8 cellular contexts compared by ENCODE assay signal in the genomic region with DNA sequence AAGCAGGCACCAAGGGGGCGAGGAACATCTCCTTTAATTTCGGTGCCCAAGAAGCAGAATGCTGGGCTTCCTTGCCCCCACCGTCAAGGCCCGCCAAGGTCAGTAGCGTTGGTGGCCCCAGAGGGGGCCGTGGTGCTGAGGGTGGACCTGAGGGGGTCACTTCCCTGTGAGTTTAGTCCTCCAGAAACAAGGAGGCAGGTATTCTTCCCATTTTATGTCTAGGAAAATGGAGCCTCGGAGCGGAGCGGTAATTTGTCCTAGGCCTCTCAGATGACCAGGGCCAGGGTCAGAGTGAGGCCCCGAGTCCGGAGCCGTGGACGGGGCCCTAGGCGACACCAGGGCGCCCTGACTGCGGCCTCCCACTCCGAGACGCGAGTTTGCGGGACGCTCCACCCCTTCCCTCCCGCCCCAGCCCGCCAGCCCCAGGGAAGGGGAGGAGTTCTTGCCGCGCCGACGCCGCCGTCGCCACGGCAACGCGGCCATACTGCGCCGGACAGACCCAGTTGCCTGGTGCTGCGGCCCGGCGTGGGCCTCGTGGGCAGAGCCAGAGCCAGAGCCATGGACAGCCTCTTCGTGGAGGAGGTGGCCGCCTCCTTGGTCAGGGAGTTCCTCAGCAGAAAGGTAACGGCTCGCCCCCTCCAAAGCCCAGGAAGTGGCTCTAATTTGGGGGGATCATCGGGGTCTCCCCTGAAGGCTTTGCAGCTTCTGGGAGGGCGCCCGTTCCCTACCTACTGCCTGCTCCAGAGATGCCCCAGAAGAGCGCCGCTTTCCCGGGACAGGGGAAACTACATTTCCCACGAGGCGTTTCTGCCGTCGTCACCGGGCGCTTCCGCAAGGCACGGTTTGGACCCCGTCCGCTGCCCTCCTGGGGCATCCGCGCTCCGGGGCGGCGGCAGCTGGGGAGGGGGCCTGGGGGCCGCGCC. TPM values are rescaled to one million over a fixed set of nuclear protein-coding genes. Genes with fewer than 3 reads are reported as not detected.
A peak's percentile ranks its signal among the peaks of the same experiment; 100 is the strongest.
DNase-seq lines count a peak whose midpoint lies in the region; ATAC-seq and TF ChIP-seq lines count a peak whose summit lies in the region.

MINDY4 (plus strand) TSS at position 482 of the 923 bp plus-strand sequence; CDS start at position 559, 77 bp downstream.

- DNase-seq in Caco-2 (peak; percentile 73 to 77), IMR-90 (peak; percentile 80), SK-MEL-5 (ENCODE audit: low read depth, low spot score) (peak; percentile 86), neuronal stem cell (ENCODE audit: low spot score) (peak; percentile 79), substantia nigra (lab: John Stamatoyannopoulos, UW) (peak; percentile 12 to 80 (median 55))
- peak; percentile 85 for DNase-seq in activated naive CD4-positive, alpha-beta T cell treated with anti-CD3 and anti-CD28 coated beads, Interleukin-2, amount 10 ng/mL, durations not matched to agents 7 days and 5 days

- H4K91ac ChIP-seq in IMR-90 (ENCODE audit: insufficient read depth, low read depth, low read length), result peak within 1 kb of the TSS; percentile 51
- no peak within 1 kb of the TSS for H4K91ac ChIP-seq in neuronal stem cell (ENCODE audit: low read depth, low read length, poor library complexity)

- H3K27me3 Mint-ChIP-seq in Caco-2 (ENCODE audit: insufficient read depth, unreplicated experiment), result no peaks in the 10 kb centered on the region
- H3K27me3 Mint-ChIP-seq in activated naive CD4-positive, alpha-beta T cell treated with anti-CD3 and anti-CD28 coated beads, Interleukin-2, amount 10 ng/mL, durations not matched to agents 7 days and 5 days, result peaks cover 11% of the 10 kb centered on the region

- TF ChIP-seq EP300 in gastroesophageal sphincter (IDR thresholded peaks at IDR 0.05), result no peak

- dilution Hi-C loops in IMR-90 (cut with HindIII; ENCODE audit: low sequenced_read_pairs, unreplicated experiment), result no loop called here

- peak within 1 kb of the TSS; percentile 40 for H2BK20ac ChIP-seq in IMR-90 (ENCODE audit: low read depth, low read length)

- POLR2A ChIA-PET in Caco-2 (lab: Charles Lee), result no interaction called here
- POLR2A ChIA-PET in IMR-90 (lab: Charles Lee; ENCODE audit: unreplicated experiment), result no interaction called here

- peak within 1 kb of the TSS; percentile 23 for H2BK5ac ChIP-seq in IMR-90 (ENCODE audit: low read depth, low read length, poor library complexity, severe bottlenecking)
- peak within 1 kb of the TSS; percentile 66 for H2BK5ac ChIP-seq in neuronal stem cell (ENCODE audit: low read length)

- H3K4me2 ChIP-seq in IMR-90 (ENCODE audit: low read depth, low read length), result peak within 1 kb of the TSS; percentile 98
- H3K4me2 ChIP-seq in neuronal stem cell (ENCODE audit: insufficient read depth, low read length, poor library complexity, severe bottlenecking), result peak within 1 kb of the TSS; percentile 80

- H3K18ac ChIP-seq in IMR-90 (ENCODE audit: low read depth, low read length), result peak within 1 kb of the TSS; percentile 32; the same call in 1 of the 2 replicates
- peak within 1 kb of the TSS; percentile 95 for H3K18ac ChIP-seq in neuronal stem cell (ENCODE audit: low read length)

- peak within 1 kb of the TSS; percentile 57 for H2AK5ac ChIP-seq in IMR-90 (ENCODE audit: low read depth, low read length)
- H2AK5ac ChIP-seq in neuronal stem cell (ENCODE audit: low read depth, low read length), result peak within 1 kb of the TSS; percentile 29

- H2AFZ ChIP-seq in IMR-90 (replicated peaks; ENCODE audit: low read length, poor library complexity) (peak within 1 kb of the TSS; percentile 99), neuronal stem cell (ENCODE audit: low read length) (peak within 1 kb of the TSS; percentile 99)

- H3K14ac ChIP-seq in IMR-90 (replicated peaks; ENCODE audit: low read depth, low read length) (peak within 1 kb of the TSS; percentile 76), neuronal stem cell (ENCODE audit: low read length) (no peak within 1 kb of the TSS)

- peak within 1 kb of the TSS; percentile 49 for H3K27ac Mint-ChIP-seq in Caco-2 (ENCODE audit: unreplicated experiment)
- peak within 1 kb of the TSS; percentile 77 for H3K27ac Mint-ChIP-seq in activated naive CD4-positive, alpha-beta T cell treated with anti-CD3 and anti-CD28 coated beads, Interleukin-2, amount 10 ng/mL, durations not matched to agents 7 days and 5 days

- H3K4me1 ChIP-seq in Caco-2 (peaks cover 6% of the 10 kb centered on the region), IMR-90 (ENCODE audit: control insufficient read depth, insufficient read depth, low read length) (0 out of 2 replicates have a peak, but pooled peaks cover 2% of the 10 kb centered on the region), gastroesophageal sphincter (peaks cover 0 to 69% (median 4%) of the 10 kb centered on the region in 3 donors), neuronal stem cell (ENCODE audit: control insufficient read depth in 2 of 2, insufficient read depth in 1 of 2, low read depth in 1 of 2, low read length in 2 of 2) (peaks cover 0 to 7% of the 10 kb centered on the region in 2 donors)

- ATAC-seq in GM21526 (IDR thresholded peaks at IDR 0.05; ENCODE audit: low FRiP score, unreplicated experiment) (peak; percentile 92), IMR-90 (ENCODE audit: low read depth) (peak; percentile 98), gastroesophageal sphincter (peak; percentile 96)

- TF ChIP-seq RAD21 in IMR-90 (IDR thresholded peaks at IDR 0.05; ENCODE audit: low read length), result no peak

- no peaks in the 10 kb centered on the region for H3K9me3 Mint-ChIP-seq in Caco-2 (ENCODE audit: unreplicated experiment)
- H3K9me3 Mint-ChIP-seq in activated naive CD4-positive, alpha-beta T cell treated with anti-CD3 and anti-CD28 coated beads, Interleukin-2, amount 10 ng/mL, durations not matched to agents 7 days and 5 days, result no peaks in the 10 kb centered on the region

- peak within 1 kb of the TSS; percentile 78 for H3K4me3 Mint-ChIP-seq in Caco-2 (ENCODE audit: unreplicated experiment)
- H3K4me3 Mint-ChIP-seq in activated naive CD4-positive, alpha-beta T cell treated with anti-CD3 and anti-CD28 coated beads, Interleukin-2, amount 10 ng/mL, durations not matched to agents 7 days and 5 days, result peak within 1 kb of the TSS; percentile 80

- H2BK120ac ChIP-seq in IMR-90 (ENCODE audit: low read depth, low read length) (peak within 1 kb of the TSS; percentile 80), neuronal stem cell (ENCODE audit: low read depth, low read length) (peak within 1 kb of the TSS; percentile 16)

- in situ Hi-C loops in IMR-90 (cut with MboI; ENCODE audit: low sequenced_read_pairs) (no loop called here), SK-MEL-5 (cut with HindIII; ENCODE audit: low pct_unique_long_range_greater_than_20kb, low sequenced_read_pairs) (no loop called here)

- H3K4me1 Mint-ChIP-seq in Caco-2 (ENCODE audit: low read depth, unreplicated experiment), result peaks cover 6% of the 10 kb centered on the region
- H3K4me1 Mint-ChIP-seq in activated naive CD4-positive, alpha-beta T cell treated with anti-CD3 and anti-CD28 coated beads, Interleukin-2, amount 10 ng/mL, durations not matched to agents 7 days and 5 days, result peaks cover 11% of the 10 kb centered on the region

- peak within 1 kb of the TSS; percentile 72 for H3K4ac ChIP-seq in IMR-90 (ENCODE audit: low read depth, low read length)
- H3K4ac ChIP-seq in neuronal stem cell (ENCODE audit: low read length), result no peak within 1 kb of the TSS

- H3K9me3 ChIP-seq in Caco-2, result no peaks in the 10 kb centered on the region
- H3K9me3 ChIP-seq in IMR-90 (ENCODE audit: control insufficient read depth, insufficient read depth, low read length), result no peaks in the 10 kb centered on the region
- no peaks in the 10 kb centered on the region for H3K9me3 ChIP-seq in gastroesophageal sphincter
- H3K9me3 ChIP-seq in neuronal stem cell (replicated peaks in 1 of 2; ENCODE audit: control insufficient read depth in 2 of 2, insufficient read depth in 1 of 2, low read depth in 1 of 2, low read length in 2 of 2), result no peaks in the 10 kb centered on the region

- H3K9ac ChIP-seq in IMR-90 (ENCODE audit: low read depth, low read length) (peak within 1 kb of the TSS; percentile 75), neuronal stem cell (ENCODE audit: low read depth, low read length, poor library complexity) (peak within 1 kb of the TSS; percentile 87)

- peaks cover 5 to 25% of the 10 kb centered on the region in 2 experiments for H3K79me1 ChIP-seq in IMR-90 (ENCODE audit: low read depth in 1 of 2, low read length in 2 of 2)
- no peaks in the 10 kb centered on the region for H3K79me1 ChIP-seq in neuronal stem cell (ENCODE audit: low read depth, low read length)

- no peaks in the 10 kb centered on the region for H3K36me3 ChIP-seq in Caco-2 (ENCODE audit: control insufficient read depth, insufficient read depth, low read length)
- H3K36me3 ChIP-seq in IMR-90 (ENCODE audit: control insufficient read depth, insufficient read depth, low read length), result no peaks in the 10 kb centered on the region
- H3K36me3 ChIP-seq in gastroesophageal sphincter, result no peaks in the 10 kb centered on the region
- H3K36me3 ChIP-seq in neuronal stem cell (replicated peaks in 1 of 2; ENCODE audit: control insufficient read depth in 2 of 2, insufficient read depth in 2 of 2, low read length in 2 of 2), result no peaks in the 10 kb centered on the region

- peak within 1 kb of the TSS; percentile 79 for H2AK9ac ChIP-seq in IMR-90 (replicated peaks; ENCODE audit: low read depth, low read length, poor library complexity)

- 5% methylated on average over 16 of the region's 66 CpGs; no CpG with 5 or more reads in 1 of the 2 experiments for WGBS in IMR-90 (ENCODE audit: extremely low coverage in 2 of 2, insufficient read length in 1 of 2), 2 experiments
- WGBS in gastroesophageal sphincter (ENCODE audit: low coverage in 1 of 2), 2 donors, result 30 to 37% methylated on average over 4 to 7 of the region's 66 CpGs
- WGBS in neuronal stem cell (ENCODE audit: extremely low coverage in 2 of 2, insufficient read length in 2 of 2, insufficient replicate concordance in 1 of 2), 2 donors, result no CpG with 5 or more reads among the region's 66 CpGs

- BruUV-seq in Caco-2 (replicated peaks; lab: Mats Ljungman, UMichigan), result no TSS peak
- BruUV-seq in IMR-90 (replicated peaks; lab: Mats Ljungman, UMichigan), result no TSS peak

- H3K27me3 ChIP-seq in Caco-2 (replicated peaks; ENCODE audit: control insufficient read depth, insufficient read depth, low read length) (no peaks in the 10 kb centered on the region), IMR-90 (ENCODE audit: control insufficient read depth, insufficient read depth, low read length) (no peaks in the 10 kb centered on the region), gastroesophageal sphincter (no peaks in the 10 kb centered on the region), neuronal stem cell (ENCODE audit: control insufficient read depth in 3 of 3, insufficient read depth in 3 of 3, low read depth in 1 of 3, low read length in 3 of 3) (peaks cover 0 to 7% (median 0%) of the 10 kb centered on the region in 3 experiments)

- H3K4me3 ChIP-seq in Caco-2 (ENCODE audit: low read depth, low read length), result peak within 1 kb of the TSS; percentile 67
- peak within 1 kb of the TSS; percentile 65 for H3K4me3 ChIP-seq in IMR-90 (ENCODE audit: insufficient read depth, low read depth, low read length)
- peak within 1 kb of the TSS; percentile 66 for H3K4me3 ChIP-seq in gastroesophageal sphincter
- H3K4me3 ChIP-seq in neuronal stem cell (ENCODE audit: low read length in 2 of 2), result peak within 1 kb of the TSS; percentile 60 to 88

- H2BK15ac ChIP-seq in IMR-90 (ENCODE audit: low read depth, low read length) (peak within 1 kb of the TSS; percentile 1; the same call in 1 of the 3 replicates), neuronal stem cell (ENCODE audit: low read length) (peak within 1 kb of the TSS; percentile 95)

- CTCF ChIA-PET in Caco-2 (lab: Charles Lee) (interaction anchor here (0.6 kb wide), 1 partner anchor 1738 kb away, joined by 3 read pairs; no protein-coding TSS in a partner anchor), IMR-90 (lab: Yijun Ruan, JAX) (no interaction called here)
- CTCF ChIA-PET in activated naive CD4-positive, alpha-beta T cell treated with anti-CD3 and anti-CD28 coated beads, Interleukin-2, amount 10 ng/mL, durations not matched to agents 7 days and 5 days (lab: Charles Lee), result interaction anchor here (0.7 kb wide), 1 partner anchor 31 kb away, joined by 3 read pairs; no protein-coding TSS in a partner anchor

- peak within 1 kb of the TSS; percentile 65 for H3K56ac ChIP-seq in IMR-90 (ENCODE audit: extremely low read depth, insufficient read depth, low read length)

- TF ChIP-seq CTCF in Caco-2 (IDR thresholded peaks at IDR 0.05; ENCODE audit: insufficient read depth in 1 of 2, low read depth in 1 of 2, low read length in 1 of 2, severe bottlenecking in 1 of 2, unreplicated experiment in 1 of 2) (no peak), IMR-90 (conservative IDR thresholded peaks at IDR 0.05; ENCODE audit: low read depth, low read length) (no peak), gastroesophageal sphincter (IDR thresholded peaks at IDR 0.05) (no peak)

- no peak within 1 kb of the TSS for H2BK12ac ChIP-seq in neuronal stem cell (ENCODE audit: low read length)

- H3K36me3 Mint-ChIP-seq in Caco-2 (ENCODE audit: insufficient read depth, unreplicated experiment), result no peaks in the 10 kb centered on the region
- no peaks in the 10 kb centered on the region for H3K36me3 Mint-ChIP-seq in activated naive CD4-positive, alpha-beta T cell treated with anti-CD3 and anti-CD28 coated beads, Interleukin-2, amount 10 ng/mL, durations not matched to agents 7 days and 5 days

- H3K9me1 ChIP-seq in IMR-90 (ENCODE audit: insufficient read depth, low read length), result peaks cover 7% of the 10 kb centered on the region

- H3K27ac ChIP-seq in IMR-90 (ENCODE audit: insufficient read depth, low read length) (peak within 1 kb of the TSS; percentile 71), gastroesophageal sphincter (peak within 1 kb of the TSS; percentile 64 to 91 (median 85)), neuronal stem cell (replicated peaks; ENCODE audit: low read length) (peak within 1 kb of the TSS; percentile 62), substantia nigra (ENCODE audit: low read depth, low read length, poor library complexity, severe bottlenecking) (peak within 1 kb of the TSS; percentile 63)

- H3K23ac ChIP-seq in IMR-90 (ENCODE audit: low read depth, low read length) (peak within 1 kb of the TSS; percentile 76), neuronal stem cell (ENCODE audit: low read depth, low read length, poor library complexity) (peak within 1 kb of the TSS; percentile 9)

- no peaks in the 10 kb centered on the region for H4K20me1 ChIP-seq in IMR-90 (ENCODE audit: insufficient read depth, low read length)

- H4K8ac ChIP-seq in IMR-90 (ENCODE audit: low read depth in 2 of 2, low read length in 2 of 2) (peak within 1 kb of the TSS; percentile 88 to 92), neuronal stem cell (ENCODE audit: low read depth, low read length) (no peak within 1 kb of the TSS)

- peak within 1 kb of the TSS; percentile 51 for H4K5ac ChIP-seq in IMR-90 (ENCODE audit: low read depth, low read length)

- no peak; the same call in 1 of the 2 replicates for TF ChIP-seq POLR2A in IMR-90 (IDR thresholded peaks at IDR 0.05; ENCODE audit: low read depth, low read length)
- TF ChIP-seq POLR2A in gastroesophageal sphincter (IDR thresholded peaks at IDR 0.05), result no peak

- intact Hi-C loops in Caco-2 (cut with micrococcal nuclease; ENCODE audit: unreplicated experiment), result loop anchor here (2.0 to 10.0 kb wide), 2 partner anchors 24 to 376 kb away; no protein-coding TSS in a partner anchor
- intact Hi-C loops in IMR-90 (cut with micrococcal nuclease), result loop anchor here (1.0 kb wide), 1 partner anchor 20 kb away; no protein-coding TSS in a partner anchor

RNA-seq across cellular contexts. Expression of gene MINDY4, which starts in this region (rescaled TPM):
- total RNA-seq in Caco-2 (2022) (2.0 and 2.1 TPM in 2 replicates), IMR-90 (2012; rRNA removed) (3.6 TPM in 2 replicates), gastroesophageal sphincter (10 to 100 TPM in 3 of 4 donors, 1 to 10 TPM in 1; 5.6 to 31.8 (median 20.4) TPM)
- polyA plus RNA-seq in IMR-90 (2012; rRNA removed), result 1.8 and 1.9 TPM in 2 replicates
- polyA plus RNA-seq in IMR-90 (2012; cell fraction: cytosol; rRNA removed), result 0.75 and 1.1 TPM in 2 replicates
- polyA plus RNA-seq in IMR-90 (2012; cell fraction: nucleus; rRNA removed; ENCODE audit: low replicate concordance), result 1.9 and 3.0 TPM in 2 replicates
- total RNA-seq in SK-MEL-5 (2014; rRNA removed; shearing (Covaris generic)), result 5.2 and 6.5 TPM in 2 replicates
- 5.0 and 7.1 TPM in 2 replicates for polyA plus RNA-seq in SK-MEL-5 (2015; cell fraction: cytosol; rRNA removed)
- polyA plus RNA-seq in SK-MEL-5 (2015; cell fraction: nucleus; rRNA removed), result 11.5 and 17.8 TPM in 2 replicates
- polyA plus RNA-seq in neuronal stem cell (2013, experiment 1 of 2), result 2.4 TPM
- polyA plus RNA-seq in neuronal stem cell (2013, experiment 2 of 2), result 2.7 TPM

Comparison
In these comparisons a context has a peak if more than half of its experiments do, and no peak if none do; other contexts are left out.
1. Peak in every context shown above with its lines: DNase-seq, ATAC-seq, H3K4me3 ChIP-seq and H3K27ac ChIP-seq.